Comparison of ENCODE assay signal across 22 cellular contexts in the genomic region with DNA sequence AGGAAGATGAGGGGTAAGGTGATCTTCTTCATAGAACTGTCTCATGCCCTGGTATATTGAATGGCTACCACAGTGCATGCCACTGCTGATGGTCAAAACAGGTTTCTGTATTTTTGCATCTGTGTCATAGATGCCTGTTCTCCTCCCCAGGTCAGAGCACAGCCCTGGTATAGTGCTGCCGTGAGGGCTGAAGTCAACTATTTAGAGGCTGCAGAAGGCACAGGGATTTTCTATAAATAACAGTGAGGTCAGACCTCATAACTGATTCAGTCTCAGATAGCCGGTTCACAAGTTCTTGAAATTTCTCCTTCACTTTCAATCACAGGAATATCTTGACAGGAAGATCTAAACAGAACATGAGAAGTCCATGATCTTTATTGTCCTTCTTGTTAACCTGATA.
A peak's percentile ranks its signal among the peaks of the same experiment; 100 is the strongest.
DNase-seq lines count a peak whose midpoint lies in the region; ATAC-seq and TF ChIP-seq lines count a peak whose summit lies in the region.
"Had no signal": no experiment of that assay in that cellular context is flagged by ENCODE, and none has a peak within 500 bp of the region (broad histone marks: within the 10 kb centered on the region; RNA-seq: fewer than 3 reads in every experiment).

No MANE protein-coding gene starts in this region.

- H3K4me3 Mint-ChIP-seq in activated CD4-positive, alpha-beta memory T cell treated with anti-CD3 and anti-CD28 coated beads, Interleukin-2, amount 10 ng/mL, durations not matched to agents 7 days and 5 days = no peak overlapping the region
- H3K4me3 Mint-ChIP-seq: CD4-positive, CD25-positive, alpha-beta regulatory T cell; HFFc6 had no signal

- no peak for TF ChIP-seq CTCF in gastrocnemius medialis (IDR thresholded peaks at IDR 0.05 in 4 of 5, conservative IDR thresholded peaks at IDR 0.05 in 1 of 5)

- H3K27ac Mint-ChIP-seq in activated CD4-positive, alpha-beta memory T cell treated with anti-CD3 and anti-CD28 coated beads, Interleukin-2, amount 10 ng/mL, durations not matched to agents 7 days and 5 days = no peak overlapping the region
- H3K27ac Mint-ChIP-seq: CD4-positive, CD25-positive, alpha-beta regulatory T cell; HFFc6 had no signal

- H3K27me3 Mint-ChIP-seq in activated CD4-positive, alpha-beta memory T cell treated with anti-CD3 and anti-CD28 coated beads, Interleukin-2, amount 10 ng/mL, durations not matched to agents 7 days and 5 days = no peaks in the 10 kb centered on the region

- H3K4me3 ChIP-seq in gastrocnemius medialis = no peak overlapping the region
- H3K4me3 ChIP-seq: BLaER1, GM23248 had no signal

- no peaks in the 10 kb centered on the region for H3K9me3 ChIP-seq in gastrocnemius medialis
- H3K9me3 ChIP-seq: BLaER1 had no signal

- no peaks in the 10 kb centered on the region for H3K9me3 Mint-ChIP-seq in activated CD4-positive, alpha-beta memory T cell treated with anti-CD3 and anti-CD28 coated beads, Interleukin-2, amount 10 ng/mL, durations not matched to agents 7 days and 5 days
- H3K9me3 Mint-ChIP-seq: CD4-positive, CD25-positive, alpha-beta regulatory T cell; HFFc6 had no signal

- POLR2A ChIA-PET in activated CD4-positive, alpha-beta memory T cell treated with anti-CD3 and anti-CD28 coated beads, Interleukin-2, amount 10 ng/mL, durations not matched to agents 7 days and 5 days (lab: Charles Lee) = no interaction called here

- H3K4me1 ChIP-seq in gastrocnemius medialis = peaks cover 27 to 35% of the 10 kb centered on the region in 2 donors
- H3K4me1 ChIP-seq: BLaER1 had no signal

- intact Hi-C loops in gastrocnemius medialis (cut with DNase I; ENCODE audit: low total_unique reads) = no loop called here

- H3K27me3 ChIP-seq in gastrocnemius medialis = no peaks in the 10 kb centered on the region
- H3K27me3 ChIP-seq: BLaER1 had no signal

- H3K4me1 Mint-ChIP-seq in activated CD4-positive, alpha-beta memory T cell treated with anti-CD3 and anti-CD28 coated beads, Interleukin-2, amount 10 ng/mL, durations not matched to agents 7 days and 5 days = no peaks in the 10 kb centered on the region
- H3K4me1 Mint-ChIP-seq: CD4-positive, CD25-positive, alpha-beta regulatory T cell had no signal

- ATAC-seq in gastrocnemius medialis = peak; percentile 90 to 92
- ATAC-seq in GM18868 (IDR thresholded peaks at IDR 0.05; ENCODE audit: unreplicated experiment) = no peak
- ATAC-seq: PC-3 had no signal

- H3K27ac ChIP-seq in angular gyrus (ENCODE audit: low read depth, low read length) = peak overlapping the region; percentile 29
- H3K27ac ChIP-seq in gastrocnemius medialis = peak overlapping the region in 2 of 4 donors; percentile 10 to 19
- H3K27ac ChIP-seq: BLaER1, GM23248 had no signal

- H3K36me3 Mint-ChIP-seq in activated CD4-positive, alpha-beta memory T cell treated with anti-CD3 and anti-CD28 coated beads, Interleukin-2, amount 10 ng/mL, durations not matched to agents 7 days and 5 days (ENCODE audit: low read depth) = no peaks in the 10 kb centered on the region
- H3K36me3 Mint-ChIP-seq: CD4-positive, CD25-positive, alpha-beta regulatory T cell had no signal

- DNase-seq in EH (ENCODE audit: low read depth) = peak; percentile 4
- DNase-seq in myocyte (ENCODE audit: low read depth) = peak; percentile 80
- no peak for DNase-seq in gastrocnemius medialis
- DNase-seq in SKM-1 (lab: John Stamatoyannopoulos, UW; ENCODE audit: unreplicated experiment) = no peak
- DNase-seq in activated CD4-positive, alpha-beta memory T cell treated with anti-CD3 and anti-CD28 coated beads, Interleukin-2, amount 10 ng/mL, durations not matched to agents 7 days and 5 days = no peak
- DNase-seq: CD4-positive, CD25-positive, alpha-beta regulatory T cell; GM23248; H7; HFFc6; KBM-7; MV-4-11; NCI-H1105; NCI-H1436 treated with DMSO at 0.1 percent for 48 hours; NCI-H187 treated with DMSO at 0.1 percent for 48 hours; NCI-H446; NCI-H524 treated with DMSO at 0.1 percent for 48 hours; NCI-H774; PC-3; SHP77 had no signal

- CTCF ChIA-PET in activated CD4-positive, alpha-beta memory T cell treated with anti-CD3 and anti-CD28 coated beads, Interleukin-2, amount 10 ng/mL, durations not matched to agents 7 days and 5 days (lab: Charles Lee) = interaction anchor here (0.6 kb wide), 1 partner anchor 10 kb away, joined by 3 read pairs; no protein-coding TSS in a partner anchor

- no peak for TF ChIP-seq POLR2A in gastrocnemius medialis (IDR thresholded peaks at IDR 0.05)

- H3K36me3 ChIP-seq in gastrocnemius medialis = no peaks in the 10 kb centered on the region
- H3K36me3 ChIP-seq: BLaER1 had no signal

- in situ Hi-C loops in gastrocnemius medialis (cut with MboI; ENCODE audit: low sequenced_read_pairs in 4 of 4) = no loop called here

Comparison
In these comparisons a context has a peak if more than half of its experiments do, and no peak if none do; other contexts are left out.
1. DNase-seq: peak in EH (single experiment) and myocyte (single experiment); none in gastrocnemius medialis (0 of 2), SKM-1 (single experiment) and activated CD4-positive, alpha-beta memory T cell treated with anti-CD3 and anti-CD28 coated beads, Interleukin-2, amount 10 ng/mL, durations not matched to agents 7 days and 5 days (single experiment).